In genomic region chr11:112297248-112297866, GRCh38 we compare ENCODE assay signal across 14 cellular contexts.
A peak's percentile ranks its signal among the peaks of the same experiment; 100 is the strongest.
DNase-seq lines count a peak whose midpoint lies in the region; ATAC-seq lines count a peak whose summit lies in the region.
"Had no signal": no experiment of that assay in that cellular context is flagged by ENCODE, and none has a peak within 500 bp of the region (broad histone marks: within the 10 kb centered on the region; RNA-seq: fewer than 3 reads in every experiment).

No MANE protein-coding gene starts in this region.

- no peaks in the 10 kb centered on the region for H3K36me3 Mint-ChIP-seq in activated T-cell treated with anti-CD3 and anti-CD28 coated beads, Interleukin-2, amount 50 U/mL, for 24 hours (ENCODE audit: low read depth)
- H3K36me3 Mint-ChIP-seq in activated naive CD8-positive, alpha-beta T cell treated with anti-CD3 and anti-CD28 coated beads, Interleukin-2, amount 50 U/mL, for 24 hours (ENCODE audit: low read depth): no peaks in the 10 kb centered on the region

- peaks cover 34% of the 10 kb centered on the region for H3K4me1 Mint-ChIP-seq in activated T-cell treated with anti-CD3 and anti-CD28 coated beads, Interleukin-2, amount 50 U/mL, for 24 hours (ENCODE audit: low read depth)
- peaks cover 28% of the 10 kb centered on the region for H3K4me1 Mint-ChIP-seq in activated naive CD8-positive, alpha-beta T cell treated with anti-CD3 and anti-CD28 coated beads, Interleukin-2, amount 50 U/mL, for 24 hours

- H3K9me3 Mint-ChIP-seq in activated T-cell treated with anti-CD3 and anti-CD28 coated beads, Interleukin-2, amount 50 U/mL, for 24 hours: no peaks in the 10 kb centered on the region
- H3K9me3 Mint-ChIP-seq in activated naive CD8-positive, alpha-beta T cell treated with anti-CD3 and anti-CD28 coated beads, Interleukin-2, amount 50 U/mL, for 24 hours: no peaks in the 10 kb centered on the region

- H3K27ac Mint-ChIP-seq in activated T-cell treated with anti-CD3 and anti-CD28 coated beads, Interleukin-2, amount 50 U/mL, for 24 hours: peak overlapping the region; percentile 81
- peak overlapping the region; percentile 55 for H3K27ac Mint-ChIP-seq in activated naive CD8-positive, alpha-beta T cell treated with anti-CD3 and anti-CD28 coated beads, Interleukin-2, amount 50 U/mL, for 24 hours

- H3K27me3 Mint-ChIP-seq in activated T-cell treated with anti-CD3 and anti-CD28 coated beads, Interleukin-2, amount 50 U/mL, for 24 hours: no peaks in the 10 kb centered on the region
- no peaks in the 10 kb centered on the region for H3K27me3 Mint-ChIP-seq in activated naive CD8-positive, alpha-beta T cell treated with anti-CD3 and anti-CD28 coated beads, Interleukin-2, amount 50 U/mL, for 24 hours

- DNase-seq in activated T-cell treated with anti-CD3 and anti-CD28 coated beads, Interleukin-2, amount 50 U/mL, for 24 hours: no peak
- no peak for DNase-seq in activated T-cell treated with anti-CD3 and anti-CD28 coated beads for 4 hours
- DNase-seq in activated CD4-positive, alpha-beta T cell treated with anti-CD3 and anti-CD28 coated beads for 48 hours: peak; percentile 43
- peak; percentile 54 for DNase-seq in activated naive CD8-positive, alpha-beta T cell treated with anti-CD3 and anti-CD28 coated beads, Interleukin-2, amount 50 U/mL, for 24 hours
- peak; percentile 17 for DNase-seq in stimulated activated CD4-positive, alpha-beta T cell treated with anti-CD3 and anti-CD28 coated beads, Interleukin-4, amount 100 ng/mL, for 24 hours
- DNase-seq in dedifferentiated amniotic fluid mesenchymal stem cell (ENCODE audit: extremely low spot score): no peak
- DNase-seq in SKM-1 (lab: John Stamatoyannopoulos, UW; ENCODE audit: unreplicated experiment): no peak
- DNase-seq: body of pancreas, Caco-2, midbrain, NCI-H1417, testis had no signal

- peak; percentile 91 for ATAC-seq in activated naive CD8-positive, alpha-beta T cell treated with anti-CD3 and anti-CD28 coated beads, Interleukin-2, amount 50 U/mL, for 24 hours
- ATAC-seq in HG03457 (IDR thresholded peaks at IDR 0.05; ENCODE audit: unreplicated experiment): no peak
- ATAC-seq: body of pancreas, K562 had no signal

- H3K4me3 Mint-ChIP-seq in activated T-cell treated with anti-CD3 and anti-CD28 coated beads, Interleukin-2, amount 50 U/mL, for 24 hours: peak overlapping the region; percentile 28
- no peak overlapping the region for H3K4me3 Mint-ChIP-seq in activated naive CD8-positive, alpha-beta T cell treated with anti-CD3 and anti-CD28 coated beads, Interleukin-2, amount 50 U/mL, for 24 hours

Comparison
In these comparisons a context has a peak if more than half of its experiments do, and no peak if none do; other contexts are left out.
1. DNase-seq: peak in activated CD4-positive, alpha-beta T cell treated with anti-CD3 and anti-CD28 coated beads for 48 hours (single experiment), activated naive CD8-positive, alpha-beta T cell treated with anti-CD3 and anti-CD28 coated beads, Interleukin-2, amount 50 U/mL, for 24 hours (single experiment) and stimulated activated CD4-positive, alpha-beta T cell treated with anti-CD3 and anti-CD28 coated beads, Interleukin-4, amount 100 ng/mL, for 24 hours (single experiment); none in activated T-cell treated with anti-CD3 and anti-CD28 coated beads, Interleukin-2, amount 50 U/mL, for 24 hours (single experiment), activated T-cell treated with anti-CD3 and anti-CD28 coated beads for 4 hours (single experiment), dedifferentiated amniotic fluid mesenchymal stem cell (single experiment) and SKM-1 (single experiment).